In genomic region chr15:40420071-40420713, GRCh38 we compare ENCODE assay signal across 1 cellular context.
TF ChIP-seq lines count a peak whose summit lies in the region.

No MANE protein-coding gene starts in this region.

TF ChIP-seq in HepG2, 621 proteins besides CTCF, POLR2A, EP300 and RAD21:
- peak; percentile 52 for TF ChIP-seq RBFOX2 (IDR thresholded peaks at IDR 0.05; ENCODE audit: low read depth, low read length)
- no peak for TF ChIP-seq XRCC5 (optimal IDR thresholded peaks at IDR 0.05; ENCODE audit: low read length)
- TF ChIP-seq AGO2 (optimal IDR thresholded peaks at IDR 0.05; ENCODE audit: low read depth, low read length) = peak; percentile 70
